In genomic region chr2:166238176-166238575, GRCh38 we compare ENCODE assay signal across 16 cellular contexts.
DNase-seq lines count a peak whose midpoint lies in the region; ATAC-seq, FAIRE-seq and TF ChIP-seq lines count a peak whose summit lies in the region.
"Had no signal": no experiment of that assay in that cellular context is flagged by ENCODE, and none has a peak within 500 bp of the region (broad histone marks: within the 10 kb centered on the region; RNA-seq: fewer than 3 reads in every experiment).

No MANE protein-coding gene starts in this region.

- H3K79me2 ChIP-seq in GM23248 (ENCODE audit: insufficient read depth) (no peaks in the 10 kb centered on the region), endothelial cell of umbilical vein (ENCODE audit: control insufficient read depth, insufficient read depth, low read length) (no peaks in the 10 kb centered on the region)

- H3F3A ChIP-seq in GM23248 (ENCODE audit: insufficient read depth): peaks cover 20% of the 10 kb centered on the region

- TF ChIP-seq CTCF in endothelial cell of umbilical vein (IDR thresholded peaks at IDR 0.05; ENCODE audit: extremely low read depth in 1 of 2, insufficient read depth in 1 of 2, low read depth in 1 of 2, low read length in 2 of 2): no peak
- TF ChIP-seq CTCF in kidney (IDR thresholded peaks at IDR 0.05; ENCODE audit: borderline replicate concordance, extremely low read depth, insufficient read depth): no peak

- ATAC-seq in GM19035 (IDR thresholded peaks at IDR 0.05; ENCODE audit: unreplicated experiment): no peak
- ATAC-seq: Panc1 had no signal

- FAIRE-seq in endothelial cell of umbilical vein (lab: Jason Lieb, UNC) (no peak), kidney (lab: Jason Lieb, UNC) (no peak)
- FAIRE-seq: K562 had no signal

- no peak for DNase-seq in GM23248
- no peak for DNase-seq in SJSA1 (ENCODE audit: low read depth in 1 of 2, low spot score in 2 of 2)
- DNase-seq in endothelial cell of umbilical vein (ENCODE audit: low read depth, low spot score): peak; percentile 55
- peak; percentile 51 for DNase-seq in myocyte (ENCODE audit: low read depth)
- DNase-seq in ACHN: no peak
- no peak for DNase-seq in NCI-H1694 treated with DMSO at 0.1 percent for 48 hours (lab: John Stamatoyannopoulos, UW)
- no peak for DNase-seq in kidney
- DNase-seq: AML-193, MV-4-11, NCI-H1417 treated with DMSO at 0.1 percent for 48 hours, NCI-H2029, NCI-H2171 treated with DMSO at 0.1 percent for 48 hours, NCI-H82 had no signal

- in situ Hi-C loops in GM23248 (cut with MboI) (no loop called here), ACHN (cut with HindIII; ENCODE audit: low pct_ligation_motif_present, low pct_unique_long_range_greater_than_20kb, low sequenced_read_pairs) (no loop called here)

- no peak overlapping the region for H3K4me3 ChIP-seq in GM23248
- H3K4me3 ChIP-seq in SJSA1: no peak overlapping the region
- no peak overlapping the region for H3K4me3 ChIP-seq in endothelial cell of umbilical vein (replicated peaks in 1 of 3; ENCODE audit: insufficient read depth in 1 of 3, low read depth in 1 of 3, low read length in 3 of 3)
- no peak overlapping the region for H3K4me3 ChIP-seq in kidney (ENCODE audit: low read length in 2 of 2)
- H3K4me3 ChIP-seq: K562 had no signal

- H3K9me3 ChIP-seq in GM23248 (ENCODE audit: low read depth) (no peaks in the 10 kb centered on the region), SJSA1 (replicated peaks) (no peaks in the 10 kb centered on the region), endothelial cell of umbilical vein (replicated peaks; ENCODE audit: control insufficient read depth, insufficient read depth, low read length) (no peaks in the 10 kb centered on the region), kidney (ENCODE audit: control insufficient read depth in 1 of 2, low read length in 2 of 2) (no peaks in the 10 kb centered on the region)

- no peak overlapping the region for H3K4me2 ChIP-seq in GM23248 (ENCODE audit: unreplicated experiment)
- no peak overlapping the region for H3K4me2 ChIP-seq in endothelial cell of umbilical vein (ENCODE audit: insufficient read depth, low read length)

- no peak for TF ChIP-seq POLR2A in endothelial cell of umbilical vein (IDR thresholded peaks at IDR 0.05; ENCODE audit: low read depth, low read length)

- dilution Hi-C loops in endothelial cell of umbilical vein (cut with MboI; ENCODE audit: extremely low pct_ligation_motif_present, low sequenced_read_pairs): no loop called here

- H3K9me1 ChIP-seq in endothelial cell of umbilical vein (replicated peaks; ENCODE audit: control insufficient read depth, extremely low read depth, insufficient read depth, low read length): no peaks in the 10 kb centered on the region

- H3K36me3 ChIP-seq in GM23248 (ENCODE audit: low read depth) (no peaks in the 10 kb centered on the region), SJSA1 (peaks cover 7% of the 10 kb centered on the region; the same call in 1 of the 2 replicates), endothelial cell of umbilical vein (ENCODE audit: control insufficient read depth in 2 of 2, extremely low read depth in 1 of 2, insufficient read depth in 2 of 2, low read length in 2 of 2) (no peaks in the 10 kb centered on the region), kidney (ENCODE audit: control insufficient read depth in 1 of 2, insufficient read depth in 2 of 2, low read length in 2 of 2) (no peaks in the 10 kb centered on the region)

- H3K27ac ChIP-seq in GM23248 (no peak overlapping the region), SJSA1 (peak overlapping the region; percentile 91), endothelial cell of umbilical vein (ENCODE audit: insufficient read depth, low read depth, low read length) (peak overlapping the region; percentile 89), kidney (ENCODE audit: low read depth in 2 of 2, low read length in 2 of 2) (no peak overlapping the region)

- CTCF ChIA-PET in endothelial cell of umbilical vein (lab: Charles Lee): interaction anchor here (0.7 to 1.4 kb wide), 5 partner anchors 10 to 187 kb away, joined by 3 to 5 read pairs (median 3); no protein-coding TSS in a partner anchor

- intact Hi-C loops in endothelial cell of umbilical vein (cut with micrococcal nuclease): loop anchor here (10.0 kb wide), 2 partner anchors 183 to 1453 kb away; no protein-coding TSS in a partner anchor
- intact Hi-C loops in kidney (cut with DNase I): no loop called here

- H3K9ac ChIP-seq in GM23248 (no peak overlapping the region), endothelial cell of umbilical vein (replicated peaks; ENCODE audit: extremely low read depth, insufficient read depth, low read length) (no peak overlapping the region), kidney (ENCODE audit: low read length in 2 of 2) (no peak overlapping the region)

- H3K4me1 ChIP-seq in GM23248 (ENCODE audit: insufficient read depth) (peaks cover 42% of the 10 kb centered on the region), SJSA1 (replicated peaks) (peaks cover 60% of the 10 kb centered on the region), endothelial cell of umbilical vein (ENCODE audit: control insufficient read depth, extremely low read depth, insufficient read depth, low read length) (peaks cover 48% of the 10 kb centered on the region), kidney (ENCODE audit: control insufficient read depth in 1 of 2, insufficient read depth in 1 of 2, low read depth in 1 of 2, low read length in 2 of 2) (peaks cover 0 to 4% of the 10 kb centered on the region in 2 donors)

- BruUV-seq in endothelial cell of umbilical vein (replicated peaks; lab: Mats Ljungman, UMichigan): no TSS peak

- POLR2A ChIA-PET in endothelial cell of umbilical vein (lab: Charles Lee): no interaction called here

- peak overlapping the region; percentile 75 for H2AFZ ChIP-seq in GM23248
- peak overlapping the region; percentile 15 for H2AFZ ChIP-seq in endothelial cell of umbilical vein (ENCODE audit: low read depth, low read length)

- no peaks in the 10 kb centered on the region for H3K27me3 ChIP-seq in GM23248 (replicated peaks; ENCODE audit: insufficient read depth)
- no peaks in the 10 kb centered on the region for H3K27me3 ChIP-seq in SJSA1 (replicated peaks)
- no peaks in the 10 kb centered on the region for H3K27me3 ChIP-seq in endothelial cell of umbilical vein (ENCODE audit: control insufficient read depth in 2 of 2, insufficient read depth in 2 of 2, low read length in 2 of 2)

- no peaks in the 10 kb centered on the region for H3K9me2 ChIP-seq in GM23248 (ENCODE audit: insufficient read depth)

- H4K20me1 ChIP-seq in GM23248 (ENCODE audit: insufficient read depth) (no peaks in the 10 kb centered on the region), endothelial cell of umbilical vein (replicated peaks; ENCODE audit: control insufficient read depth, extremely low read depth, insufficient read depth, low read length) (no peaks in the 10 kb centered on the region)

TF ChIP-seq in endothelial cell of umbilical vein, 7 proteins besides CTCF, POLR2A, EP300 and RAD21:
- TF ChIP-seq JUN (IDR thresholded peaks at IDR 0.05; ENCODE audit: borderline replicate concordance, insufficient read depth, insufficient read length, low read depth): no peak
- no peak for TF ChIP-seq POLR2AphosphoS5 (IDR thresholded peaks at IDR 0.05; ENCODE audit: insufficient read depth, low read depth, low read length)
- TF ChIP-seq GATA2 (IDR thresholded peaks at IDR 0.05; ENCODE audit: insufficient read depth, insufficient read length, low read depth, low read length): no peak
- TF ChIP-seq EZH2 (IDR thresholded peaks at IDR 0.05; ENCODE audit: borderline replicate concordance, low read depth, low read length, severe bottlenecking): no peak
- no peak for TF ChIP-seq FOS (IDR thresholded peaks at IDR 0.05; ENCODE audit: borderline replicate concordance, insufficient read depth, low read length)
- no peak for TF ChIP-seq MAX (IDR thresholded peaks at IDR 0.05; ENCODE audit: insufficient read depth, insufficient read length)
- no peak for TF ChIP-seq MYC (IDR thresholded peaks at IDR 0.05; ENCODE audit: low read depth, low read length)

Comparison
In these comparisons a context has a peak if more than half of its experiments do, and no peak if none do; other contexts are left out.
1. DNase-seq: peak in endothelial cell of umbilical vein (single experiment) and myocyte (single experiment); none in GM23248 (single experiment), SJSA1 (0 of 2), ACHN (single experiment), NCI-H1694 treated with DMSO at 0.1 percent for 48 hours (single experiment) and kidney (single experiment).
2. H3K27ac ChIP-seq: peak in SJSA1 (single experiment) and endothelial cell of umbilical vein (single experiment); none in GM23248 (single experiment) and kidney (0 of 2).